In genomic region chr4:133129237-133129636, GRCh38 we compare ENCODE assay signal across 31 cellular contexts. TPM values are rescaled to one million over a fixed set of nuclear protein-coding genes. Genes with fewer than 3 reads are reported as not detected.
"Had no signal": no experiment of that assay in that cellular context is flagged by ENCODE, and none has a peak within 500 bp of the region (broad histone marks: within the 10 kb centered on the region; RNA-seq: fewer than 3 reads in every experiment).

No MANE protein-coding gene starts in this region.

- H3K4me1 ChIP-seq: colonic mucosa, gastrocnemius medialis, right lobe of liver, upper lobe of right lung had no signal

- H3K4me3 ChIP-seq: colonic mucosa, gastrocnemius medialis, hepatocyte, mucosa of descending colon, ovary, right lobe of liver, skin epidermis, upper lobe of right lung had no signal

- H3K36me3 ChIP-seq: colonic mucosa, gastrocnemius medialis, neutrophil, ovary, right lobe of liver, upper lobe of right lung, WERI-Rb-1 had no signal

- DNase-seq: activated CD4-positive, alpha-beta memory T cell treated with anti-CD3 and anti-CD28 coated beads for 36 hours; activated CD4-positive, alpha-beta T cell treated with anti-CD3 and anti-CD28 coated beads, Interleukin-2, amount 10 ng/mL, durations not matched to agents 24 days and 14 days; activated CD4-positive, CD25-positive, alpha-beta regulatory T cell treated with anti-CD3 and anti-CD28 coated beads, Interleukin-2, amount 50 U/mL, for 72 hours; activated CD8-positive, alpha-beta memory T cell treated with anti-CD3 and anti-CD28 coated beads, Interleukin-2, amount 50 U/mL, for 4 hours; activated effector memory CD4-positive, alpha-beta T cell treated with anti-CD3 and anti-CD28 coated beads, Interleukin-2, amount 50 U/mL, for 16 hours; activated naive CD4-positive, alpha-beta T cell treated with anti-CD3 and anti-CD28 coated beads for 36 hours; activated naive CD8-positive, alpha-beta T cell treated with anti-CD3 and anti-CD28 coated beads for 36 hours; activated T-cell treated with anti-CD3 and anti-CD28 coated beads, Interleukin-2, amount 50 U/mL, for 1 hour; amniotic stem cell; colonic mucosa; effector CD8-positive, alpha-beta T cell; gastrocnemius medialis; left cardiac atrium; left ventricle myocardium superior; mucosa of descending colon; ovary; right lobe of liver; stimulated activated CD4-positive, alpha-beta T cell treated with anti-CD3 and anti-CD28 coated beads, Interleukin-4, amount 100 ng/mL, for 24 hours; stimulated activated naive CD8-positive, alpha-beta T cell treated with anti-CD3 and anti-CD28 coated beads, Interleukin-15, amount 100 ng/mL, for 72 hours; substantia nigra; T-helper 17 cell; T1000; upper lobe of right lung; WERI-Rb-1 had no signal

- ATAC-seq: gastrocnemius medialis; left cardiac atrium; left ventricle myocardium superior; mucosa of descending colon; right lobe of liver; stimulated activated effector memory CD8-positive, alpha-beta T cell treated with anti-CD3 and anti-CD28 coated beads, Interleukin-12 subunit alpha, Interleukin-12 subunit beta, amount 100 ng/mL, for 72 hours; stimulated activated naive CD8-positive, alpha-beta T cell treated with anti-CD3 and anti-CD28 coated beads, Interleukin-15, amount 100 ng/mL, for 72 hours; T-helper 17 cell; upper lobe of right lung had no signal

- H3K79me2 ChIP-seq: hepatocyte had no signal

- H2AFZ ChIP-seq: hepatocyte had no signal

- H3K9me3 ChIP-seq: colonic mucosa, gastrocnemius medialis, mucosa of descending colon, neutrophil, ovary, right lobe of liver, upper lobe of right lung had no signal

- H3K4me2 ChIP-seq: hepatocyte had no signal

- H3K27me3 ChIP-seq: colonic mucosa, gastrocnemius medialis, hepatocyte, neutrophil, ovary, right lobe of liver, upper lobe of right lung had no signal

- H3K27ac ChIP-seq: colonic mucosa, gastrocnemius medialis, hepatocyte, neutrophil, ovary, right lobe of liver, skin epidermis, upper lobe of right lung, WERI-Rb-1 had no signal

- FAIRE-seq: keratinocyte had no signal

RNA-seq across cellular contexts. Expression of gene PCDH10, which starts 19.9 kb away (rescaled TPM):
- total RNA-seq: activated CD4-positive, alpha-beta memory T cell treated with anti-CD3 and anti-CD28 coated beads for 36 hours; activated CD4-positive, alpha-beta T cell treated with anti-CD3 and anti-CD28 coated beads, Interleukin-2, amount 10 ng/mL, durations not matched to agents 24 days and 14 days; activated CD8-positive, alpha-beta memory T cell treated with anti-CD3 and anti-CD28 coated beads for 36 hours; activated naive CD4-positive, alpha-beta T cell treated with anti-CD3 and anti-CD28 coated beads for 36 hours; activated naive CD8-positive, alpha-beta T cell treated with anti-CD3 and anti-CD28 coated beads for 36 hours; activated T-helper 1 cell treated with anti-CD3 and anti-CD28 coated beads, Interleukin-12 subunit alpha, Interleukin-12 subunit beta, Interleukin-2, Interleukin-4 antibody, amounts not matched to agents 30 ng/mL and 10 ng/mL and 1 ng/mL, durations not matched to agents 14 hours and 24 hours and 36 hours; T-helper 17 cell had no signal
- polyA plus RNA-seq: keratinocyte had no signal
